1 cellular context compared by ENCODE assay signal in genomic region chr4:128803783-128804182, GRCh38.
TF ChIP-seq lines count a peak whose summit lies in the region.

No MANE protein-coding gene starts in this region.

TF ChIP-seq in GM12878, 131 proteins besides CTCF, POLR2A, EP300 and RAD21 (continued from another document):
- TF ChIP-seq, protein P1, sequence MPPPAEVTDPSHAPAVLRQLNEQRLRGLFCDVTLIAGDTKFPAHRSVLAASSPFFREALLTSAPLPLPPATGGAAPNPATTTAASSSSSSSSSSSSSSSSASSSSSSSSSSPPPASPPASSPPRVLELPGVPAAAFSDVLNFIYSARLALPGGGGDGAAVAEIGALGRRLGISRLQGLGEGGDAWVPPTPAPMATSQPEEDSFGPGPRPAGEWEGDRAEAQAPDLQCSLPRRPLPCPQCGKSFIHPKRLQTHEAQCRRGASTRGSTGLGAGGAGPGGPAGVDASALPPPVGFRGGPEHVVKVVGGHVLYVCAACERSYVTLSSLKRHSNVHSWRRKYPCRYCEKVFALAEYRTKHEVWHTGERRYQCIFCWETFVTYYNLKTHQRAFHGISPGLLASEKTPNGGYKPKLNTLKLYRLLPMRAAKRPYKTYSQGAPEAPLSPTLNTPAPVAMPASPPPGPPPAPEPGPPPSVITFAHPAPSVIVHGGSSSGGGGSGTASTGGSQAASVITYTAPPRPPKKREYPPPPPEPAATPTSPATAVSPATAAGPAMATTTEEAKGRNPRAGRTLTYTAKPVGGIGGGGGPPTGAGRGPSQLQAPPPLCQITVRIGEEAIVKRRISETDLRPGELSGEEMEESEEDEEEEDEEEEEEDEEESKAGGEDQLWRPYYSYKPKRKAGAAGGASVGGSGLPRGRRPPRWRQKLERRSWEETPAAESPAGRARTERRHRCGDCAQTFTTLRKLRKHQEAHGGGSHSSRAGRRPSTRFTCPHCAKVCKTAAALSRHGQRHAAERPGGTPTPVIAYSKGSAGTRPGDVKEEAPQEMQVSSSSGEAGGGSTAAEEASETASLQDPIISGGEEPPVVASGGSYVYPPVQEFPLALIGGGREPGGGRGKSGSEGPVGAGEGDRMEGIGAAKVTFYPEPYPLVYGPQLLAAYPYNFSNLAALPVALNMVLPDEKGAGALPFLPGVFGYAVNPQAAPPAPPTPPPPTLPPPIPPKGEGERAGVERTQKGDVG (CRISPR knock-in tag; IDR thresholded peaks at IDR 0.05): no peak
- TF ChIP-seq, protein P2, sequence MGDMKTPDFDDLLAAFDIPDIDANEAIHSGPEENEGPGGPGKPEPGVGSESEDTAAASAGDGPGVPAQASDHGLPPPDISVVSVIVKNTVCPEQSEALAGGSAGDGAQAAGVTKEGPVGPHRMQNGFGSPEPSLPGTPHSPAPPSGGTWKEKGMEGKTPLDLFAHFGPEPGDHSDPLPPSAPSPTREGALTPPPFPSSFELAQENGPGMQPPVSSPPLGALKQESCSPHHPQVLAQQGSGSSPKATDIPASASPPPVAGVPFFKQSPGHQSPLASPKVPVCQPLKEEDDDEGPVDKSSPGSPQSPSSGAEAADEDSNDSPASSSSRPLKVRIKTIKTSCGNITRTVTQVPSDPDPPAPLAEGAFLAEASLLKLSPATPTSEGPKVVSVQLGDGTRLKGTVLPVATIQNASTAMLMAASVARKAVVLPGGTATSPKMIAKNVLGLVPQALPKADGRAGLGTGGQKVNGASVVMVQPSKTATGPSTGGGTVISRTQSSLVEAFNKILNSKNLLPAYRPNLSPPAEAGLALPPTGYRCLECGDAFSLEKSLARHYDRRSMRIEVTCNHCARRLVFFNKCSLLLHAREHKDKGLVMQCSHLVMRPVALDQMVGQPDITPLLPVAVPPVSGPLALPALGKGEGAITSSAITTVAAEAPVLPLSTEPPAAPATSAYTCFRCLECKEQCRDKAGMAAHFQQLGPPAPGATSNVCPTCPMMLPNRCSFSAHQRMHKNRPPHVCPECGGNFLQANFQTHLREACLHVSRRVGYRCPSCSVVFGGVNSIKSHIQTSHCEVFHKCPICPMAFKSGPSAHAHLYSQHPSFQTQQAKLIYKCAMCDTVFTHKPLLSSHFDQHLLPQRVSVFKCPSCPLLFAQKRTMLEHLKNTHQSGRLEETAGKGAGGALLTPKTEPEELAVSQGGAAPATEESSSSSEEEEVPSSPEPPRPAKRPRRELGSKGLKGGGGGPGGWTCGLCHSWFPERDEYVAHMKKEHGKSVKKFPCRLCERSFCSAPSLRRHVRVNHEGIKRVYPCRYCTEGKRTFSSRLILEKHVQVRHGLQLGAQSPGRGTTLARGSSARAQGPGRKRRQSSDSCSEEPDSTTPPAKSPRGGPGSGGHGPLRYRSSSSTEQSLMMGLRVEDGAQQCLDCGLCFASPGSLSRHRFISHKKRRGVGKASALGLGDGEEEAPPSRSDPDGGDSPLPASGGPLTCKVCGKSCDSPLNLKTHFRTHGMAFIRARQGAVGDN (IDR thresholded peaks at IDR 0.05): 0 out of 2 replicates have a peak, but pooled peaks have one; percentile 20
- TF ChIP-seq STAT3 (IDR thresholded peaks at IDR 0.05; ENCODE audit: low read depth, low read length) (no peak), KAT2A (conservative IDR thresholded peaks at IDR 0.05; ENCODE audit: control insufficient read depth, low read depth, low read length) (no peak), ATF7 (IDR thresholded peaks at IDR 0.05; ENCODE audit: low read depth) (0 out of 2 replicates have a peak, but pooled peaks have one; percentile 20), IKZF1 (conservative IDR thresholded peaks at IDR 0.05) (peak; percentile 50; the same call in 1 of the 2 replicates), HCFC1 (IDR thresholded peaks at IDR 0.05; ENCODE audit: low read length) (0 out of 2 replicates have a peak, but pooled peaks have one; percentile 8), MTA2 (IDR thresholded peaks at IDR 0.05; ENCODE audit: low read depth) (peak; percentile 53), RELB (IDR thresholded peaks at IDR 0.05; ENCODE audit: low read depth) (peak; percentile 44; the same call in 1 of the 2 replicates), IKZF2 (IDR thresholded peaks at IDR 0.05) (peak in 1 of 2 experiments; percentile 65; a peak in 2 of 4 replicates), SMC3 (IDR thresholded peaks at IDR 0.05; ENCODE audit: borderline replicate concordance, low read length) (no peak)
- TF ChIP-seq, protein P3, sequence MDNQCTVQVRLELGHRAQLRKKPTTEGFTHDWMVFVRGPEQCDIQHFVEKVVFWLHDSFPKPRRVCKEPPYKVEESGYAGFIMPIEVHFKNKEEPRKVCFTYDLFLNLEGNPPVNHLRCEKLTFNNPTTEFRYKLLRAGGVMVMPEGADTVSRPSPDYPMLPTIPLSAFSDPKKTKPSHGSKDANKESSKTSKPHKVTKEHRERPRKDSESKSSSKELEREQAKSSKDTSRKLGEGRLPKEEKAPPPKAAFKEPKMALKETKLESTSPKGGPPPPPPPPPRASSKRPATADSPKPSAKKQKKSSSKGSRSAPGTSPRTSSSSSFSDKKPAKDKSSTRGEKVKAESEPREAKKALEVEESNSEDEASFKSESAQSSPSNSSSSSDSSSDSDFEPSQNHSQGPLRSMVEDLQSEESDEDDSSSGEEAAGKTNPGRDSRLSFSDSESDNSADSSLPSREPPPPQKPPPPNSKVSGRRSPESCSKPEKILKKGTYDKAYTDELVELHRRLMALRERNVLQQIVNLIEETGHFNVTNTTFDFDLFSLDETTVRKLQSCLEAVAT (IDR thresholded peaks at IDR 0.05): 0 out of 2 replicates have a peak, but pooled peaks have one; percentile 27
- TF ChIP-seq, protein P4, sequence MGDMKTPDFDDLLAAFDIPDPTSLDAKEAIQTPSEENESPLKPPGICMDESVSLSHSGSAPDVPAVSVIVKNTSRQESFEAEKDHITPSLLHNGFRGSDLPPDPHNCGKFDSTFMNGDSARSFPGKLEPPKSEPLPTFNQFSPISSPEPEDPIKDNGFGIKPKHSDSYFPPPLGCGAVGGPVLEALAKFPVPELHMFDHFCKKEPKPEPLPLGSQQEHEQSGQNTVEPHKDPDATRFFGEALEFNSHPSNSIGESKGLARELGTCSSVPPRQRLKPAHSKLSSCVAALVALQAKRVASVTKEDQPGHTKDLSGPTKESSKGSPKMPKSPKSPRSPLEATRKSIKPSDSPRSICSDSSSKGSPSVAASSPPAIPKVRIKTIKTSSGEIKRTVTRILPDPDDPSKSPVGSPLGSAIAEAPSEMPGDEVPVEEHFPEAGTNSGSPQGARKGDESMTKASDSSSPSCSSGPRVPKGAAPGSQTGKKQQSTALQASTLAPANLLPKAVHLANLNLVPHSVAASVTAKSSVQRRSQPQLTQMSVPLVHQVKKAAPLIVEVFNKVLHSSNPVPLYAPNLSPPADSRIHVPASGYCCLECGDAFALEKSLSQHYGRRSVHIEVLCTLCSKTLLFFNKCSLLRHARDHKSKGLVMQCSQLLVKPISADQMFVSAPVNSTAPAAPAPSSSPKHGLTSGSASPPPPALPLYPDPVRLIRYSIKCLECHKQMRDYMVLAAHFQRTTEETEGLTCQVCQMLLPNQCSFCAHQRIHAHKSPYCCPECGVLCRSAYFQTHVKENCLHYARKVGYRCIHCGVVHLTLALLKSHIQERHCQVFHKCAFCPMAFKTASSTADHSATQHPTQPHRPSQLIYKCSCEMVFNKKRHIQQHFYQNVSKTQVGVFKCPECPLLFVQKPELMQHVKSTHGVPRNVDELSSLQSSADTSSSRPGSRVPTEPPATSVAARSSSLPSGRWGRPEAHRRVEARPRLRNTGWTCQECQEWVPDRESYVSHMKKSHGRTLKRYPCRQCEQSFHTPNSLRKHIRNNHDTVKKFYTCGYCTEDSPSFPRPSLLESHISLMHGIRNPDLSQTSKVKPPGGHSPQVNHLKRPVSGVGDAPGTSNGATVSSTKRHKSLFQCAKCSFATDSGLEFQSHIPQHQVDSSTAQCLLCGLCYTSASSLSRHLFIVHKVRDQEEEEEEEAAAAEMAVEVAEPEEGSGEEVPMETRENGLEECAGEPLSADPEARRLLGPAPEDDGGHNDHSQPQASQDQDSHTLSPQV (IDR thresholded peaks at IDR 0.05): no peak
- TF ChIP-seq, protein P5, sequence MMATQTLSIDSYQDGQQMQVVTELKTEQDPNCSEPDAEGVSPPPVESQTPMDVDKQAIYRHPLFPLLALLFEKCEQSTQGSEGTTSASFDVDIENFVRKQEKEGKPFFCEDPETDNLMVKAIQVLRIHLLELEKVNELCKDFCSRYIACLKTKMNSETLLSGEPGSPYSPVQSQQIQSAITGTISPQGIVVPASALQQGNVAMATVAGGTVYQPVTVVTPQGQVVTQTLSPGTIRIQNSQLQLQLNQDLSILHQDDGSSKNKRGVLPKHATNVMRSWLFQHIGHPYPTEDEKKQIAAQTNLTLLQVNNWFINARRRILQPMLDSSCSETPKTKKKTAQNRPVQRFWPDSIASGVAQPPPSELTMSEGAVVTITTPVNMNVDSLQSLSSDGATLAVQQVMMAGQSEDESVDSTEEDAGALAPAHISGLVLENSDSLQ (IDR thresholded peaks at IDR 0.05): no peak
TF ChIP-seq in GM12878: peak in this region for 8.
